ENCODE assay signal across 24 cellular contexts in the genomic region with DNA sequence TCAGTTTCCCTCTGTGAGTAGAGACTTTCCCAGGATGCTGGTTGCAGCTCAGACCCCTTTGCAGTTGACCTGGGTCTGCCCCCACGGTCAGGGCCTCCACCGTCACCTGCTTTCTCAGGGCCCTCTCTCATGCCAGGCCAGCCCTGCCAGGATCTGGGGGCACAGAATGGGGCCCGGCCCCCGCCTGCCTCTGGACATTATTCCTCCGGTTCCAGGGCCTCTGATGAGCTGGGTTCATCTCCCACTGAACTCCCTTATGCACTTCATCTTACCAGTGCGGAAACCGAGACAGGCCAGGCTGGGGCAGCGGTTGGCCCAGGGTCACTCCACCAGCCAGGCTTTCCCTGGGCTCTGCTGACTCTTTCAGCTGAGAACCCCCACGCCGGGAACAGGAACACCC.
"Had no signal": no experiment of that assay in that cellular context is flagged by ENCODE, and none has a peak within 500 bp of the region (broad histone marks: within the 10 kb centered on the region; RNA-seq: fewer than 3 reads in every experiment).

No MANE protein-coding gene starts in this region.

- DNase-seq: colonic mucosa; cortex of kidney; dermis blood vessel endothelial cell; dorsolateral prefrontal cortex; effector CD4-positive, alpha-beta T cell; effector CD8-positive, alpha-beta T cell; effector memory CD4-positive, alpha-beta T cell; effector memory CD8-positive, alpha-beta T cell; endodermal cell; erythroblast; esophagus squamous epithelium; foreskin fibroblast; foreskin keratinocyte; foreskin melanocyte; gastrocnemius medialis; glutamatergic neuron; head of caudate nucleus; heart left ventricle; heart right ventricle had no signal

- ATAC-seq: effector memory CD8-positive, alpha-beta T cell; esophagus mucosa; foreskin keratinocyte; gastrocnemius medialis; gastroesophageal sphincter; heart left ventricle; heart right ventricle had no signal

- H3K27ac ChIP-seq: colonic mucosa, coronary artery, dorsolateral prefrontal cortex, epithelial cell of prostate, esophagus muscularis mucosa, esophagus squamous epithelium, foreskin keratinocyte, gastrocnemius medialis, gastroesophageal sphincter, heart left ventricle, heart right ventricle had no signal

- H3K27me3 ChIP-seq: colonic mucosa, esophagus muscularis mucosa, gastrocnemius medialis had no signal

- H3K4me1 ChIP-seq: colonic mucosa, foreskin keratinocyte, gastrocnemius medialis had no signal

- H3K36me3 ChIP-seq: colonic mucosa, esophagus muscularis mucosa, esophagus squamous epithelium, gastrocnemius medialis, gastroesophageal sphincter, heart left ventricle, heart right ventricle had no signal

- H3K9me3 ChIP-seq: colonic mucosa, esophagus muscularis mucosa, esophagus squamous epithelium, gastrocnemius medialis, gastroesophageal sphincter, heart left ventricle, heart right ventricle had no signal

- H3K4me3 ChIP-seq: colonic mucosa, coronary artery, dorsolateral prefrontal cortex, esophagus muscularis mucosa, esophagus squamous epithelium, gastrocnemius medialis, gastroesophageal sphincter, heart left ventricle, heart right ventricle had no signal
